Comparison of ENCODE assay signal across 8 cellular contexts in the genomic region with DNA sequence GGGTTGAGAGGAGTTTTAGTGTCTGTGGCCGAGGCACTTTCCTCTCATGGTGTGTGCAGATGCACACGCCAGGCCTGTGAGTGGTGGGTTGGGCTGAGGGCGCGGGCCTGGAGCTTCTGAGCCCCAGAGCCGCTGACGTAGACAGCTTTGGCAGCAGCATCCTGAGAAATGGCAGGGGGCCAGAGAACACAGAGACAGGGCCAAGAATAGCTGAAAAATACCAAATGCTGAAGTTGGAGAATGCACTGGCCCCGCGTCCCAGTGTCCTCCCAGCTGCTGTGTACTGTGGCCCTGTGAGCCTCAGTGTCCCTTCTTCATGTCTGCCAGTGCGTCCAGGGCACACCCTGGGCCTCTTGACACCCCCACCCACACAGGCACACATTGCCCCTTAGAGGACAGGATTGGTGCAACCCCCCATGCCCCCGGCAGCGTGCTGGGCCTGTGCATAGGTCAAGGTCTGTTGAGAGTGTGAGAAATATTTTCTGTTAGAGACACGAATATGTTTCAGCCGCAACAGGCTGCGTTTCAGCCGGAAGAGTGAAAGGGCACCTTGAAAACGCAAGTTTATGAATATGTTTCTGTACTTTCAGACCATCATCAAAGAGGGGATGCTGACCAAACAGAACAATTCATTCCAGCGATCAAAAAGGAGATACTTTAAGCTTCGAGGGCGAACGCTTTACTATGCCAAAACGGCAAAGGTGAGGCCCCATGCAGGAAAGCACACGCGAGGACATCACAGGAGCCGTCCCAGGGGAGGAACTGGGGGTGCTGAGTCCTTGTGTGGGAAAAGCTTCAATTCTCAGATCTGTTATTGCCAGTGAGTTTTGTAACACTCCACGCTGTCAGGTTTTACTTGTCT.
DNase-seq lines count a peak whose midpoint lies in the region; FAIRE-seq and TF ChIP-seq lines count a peak whose summit lies in the region.

No MANE protein-coding gene starts in this region.

- peaks cover 10% of the 10 kb centered on the region; the same call in 1 of the 2 replicates for H3K4me1 ChIP-seq in HEK293 (ENCODE audit: control insufficient read depth, insufficient read depth, low read length)

- no peak for FAIRE-seq in RCC 7860 (lab: Jason Lieb, UNC)

- H3K4me3 ChIP-seq in HEK293 (ENCODE audit: low read depth, low read length): no peak overlapping the region

- H3K9me3 ChIP-seq in HEK293 (ENCODE audit: control insufficient read depth, insufficient read depth, low read depth, low read length): no peaks in the 10 kb centered on the region

- DNase-seq in astrocyte of the hippocampus (ENCODE audit: low read depth, low spot score) (peak; percentile 99), kidney tubule cell (ENCODE audit: low spot score) (peak; percentile 53), stromal cell of bone marrow (ENCODE audit: low read depth) (peak; percentile 91), RCC 7860 (ENCODE audit: low spot score) (no peak), HuH-7.5 (ENCODE audit: low spot score) (no peak), DMS53 (lab: John Stamatoyannopoulos, UW) (no peak), DMS114 treated with DMSO at 0.1 percent for 48 hours (lab: John Stamatoyannopoulos, UW; ENCODE audit: unreplicated experiment) (no peak)

- H3K27ac ChIP-seq in HEK293 (ENCODE audit: extremely low read depth, low read depth, low read length): no peak overlapping the region; the same call in 1 of the 2 replicates

- CTCF ChIA-PET in HEK293 (lab: Yijun Ruan, JAX): interaction anchor here (0.7 to 1.5 kb wide), 2 partner anchors 47 to 55 kb away, joined by 3 read pairs; no protein-coding TSS in a partner anchor

- peaks cover 5 to 21% of the 10 kb centered on the region in 2 experiments; a peak in 2 of 3 replicates for H3K36me3 ChIP-seq in HEK293 (ENCODE audit: control insufficient read depth in 2 of 2, insufficient read depth in 1 of 2, low read length in 2 of 2)

- no peak for TF ChIP-seq CTCF in HEK293 (tag by site-specific recombination; IDR thresholded peaks at IDR 0.05)

- POLR2A ChIA-PET in HEK293 (lab: Yijun Ruan, JAX): interaction anchor here (1.0 to 1.2 kb wide), 2 partner anchors 16 to 120 kb away, joined by 3 to 7 read pairs; no protein-coding TSS in a partner anchor

TF ChIP-seq in HEK293, 187 proteins besides CTCF, POLR2A, EP300 and RAD21 (continues in another document):
- TF ChIP-seq ZFP37 (tag by site-specific recombination; IDR thresholded peaks at IDR 0.05) (no peak), ZBTB17 (tag by site-specific recombination; IDR thresholded peaks at IDR 0.05) (peak; percentile 37; the same call in 1 of the 2 replicates), ZNF394 (tag by site-specific recombination; IDR thresholded peaks at IDR 0.05; ENCODE audit: borderline replicate concordance) (no peak), ZNF629 (tag by site-specific recombination; IDR thresholded peaks at IDR 0.05) (0 out of 2 replicates have a peak, but pooled peaks have one; percentile 32), ZNF707 (tag by site-specific recombination; IDR thresholded peaks at IDR 0.05) (no peak), ZNF76 (tag by site-specific recombination; IDR thresholded peaks at IDR 0.05; ENCODE audit: borderline replicate concordance, low read depth) (no peak)
- TF ChIP-seq, protein P1, sequence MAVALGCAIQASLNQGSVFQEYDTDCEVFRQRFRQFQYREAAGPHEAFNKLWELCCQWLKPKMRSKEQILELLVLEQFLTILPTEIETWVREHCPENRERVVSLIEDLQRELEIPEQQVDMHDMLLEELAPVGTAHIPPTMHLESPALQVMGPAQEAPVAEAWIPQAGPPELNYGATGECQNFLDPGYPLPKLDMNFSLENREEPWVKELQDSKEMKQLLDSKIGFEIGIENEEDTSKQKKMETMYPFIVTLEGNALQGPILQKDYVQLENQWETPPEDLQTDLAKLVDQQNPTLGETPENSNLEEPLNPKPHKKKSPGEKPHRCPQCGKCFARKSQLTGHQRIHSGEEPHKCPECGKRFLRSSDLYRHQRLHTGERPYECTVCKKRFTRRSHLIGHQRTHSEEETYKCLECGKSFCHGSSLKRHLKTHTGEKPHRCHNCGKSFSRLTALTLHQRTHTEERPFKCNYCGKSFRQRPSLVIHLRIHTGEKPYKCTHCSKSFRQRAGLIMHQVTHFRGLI (tag by site-specific recombination; IDR thresholded peaks at IDR 0.05): peak; percentile 87
- TF ChIP-seq, protein P2, sequence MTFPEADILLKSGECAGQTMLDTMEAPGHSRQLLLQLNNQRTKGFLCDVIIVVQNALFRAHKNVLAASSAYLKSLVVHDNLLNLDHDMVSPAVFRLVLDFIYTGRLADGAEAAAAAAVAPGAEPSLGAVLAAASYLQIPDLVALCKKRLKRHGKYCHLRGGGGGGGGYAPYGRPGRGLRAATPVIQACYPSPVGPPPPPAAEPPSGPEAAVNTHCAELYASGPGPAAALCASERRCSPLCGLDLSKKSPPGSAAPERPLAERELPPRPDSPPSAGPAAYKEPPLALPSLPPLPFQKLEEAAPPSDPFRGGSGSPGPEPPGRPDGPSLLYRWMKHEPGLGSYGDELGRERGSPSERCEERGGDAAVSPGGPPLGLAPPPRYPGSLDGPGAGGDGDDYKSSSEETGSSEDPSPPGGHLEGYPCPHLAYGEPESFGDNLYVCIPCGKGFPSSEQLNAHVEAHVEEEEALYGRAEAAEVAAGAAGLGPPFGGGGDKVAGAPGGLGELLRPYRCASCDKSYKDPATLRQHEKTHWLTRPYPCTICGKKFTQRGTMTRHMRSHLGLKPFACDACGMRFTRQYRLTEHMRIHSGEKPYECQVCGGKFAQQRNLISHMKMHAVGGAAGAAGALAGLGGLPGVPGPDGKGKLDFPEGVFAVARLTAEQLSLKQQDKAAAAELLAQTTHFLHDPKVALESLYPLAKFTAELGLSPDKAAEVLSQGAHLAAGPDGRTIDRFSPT (tag by site-specific recombination; IDR thresholded peaks at IDR 0.05): no peak
- TF ChIP-seq, protein P3, sequence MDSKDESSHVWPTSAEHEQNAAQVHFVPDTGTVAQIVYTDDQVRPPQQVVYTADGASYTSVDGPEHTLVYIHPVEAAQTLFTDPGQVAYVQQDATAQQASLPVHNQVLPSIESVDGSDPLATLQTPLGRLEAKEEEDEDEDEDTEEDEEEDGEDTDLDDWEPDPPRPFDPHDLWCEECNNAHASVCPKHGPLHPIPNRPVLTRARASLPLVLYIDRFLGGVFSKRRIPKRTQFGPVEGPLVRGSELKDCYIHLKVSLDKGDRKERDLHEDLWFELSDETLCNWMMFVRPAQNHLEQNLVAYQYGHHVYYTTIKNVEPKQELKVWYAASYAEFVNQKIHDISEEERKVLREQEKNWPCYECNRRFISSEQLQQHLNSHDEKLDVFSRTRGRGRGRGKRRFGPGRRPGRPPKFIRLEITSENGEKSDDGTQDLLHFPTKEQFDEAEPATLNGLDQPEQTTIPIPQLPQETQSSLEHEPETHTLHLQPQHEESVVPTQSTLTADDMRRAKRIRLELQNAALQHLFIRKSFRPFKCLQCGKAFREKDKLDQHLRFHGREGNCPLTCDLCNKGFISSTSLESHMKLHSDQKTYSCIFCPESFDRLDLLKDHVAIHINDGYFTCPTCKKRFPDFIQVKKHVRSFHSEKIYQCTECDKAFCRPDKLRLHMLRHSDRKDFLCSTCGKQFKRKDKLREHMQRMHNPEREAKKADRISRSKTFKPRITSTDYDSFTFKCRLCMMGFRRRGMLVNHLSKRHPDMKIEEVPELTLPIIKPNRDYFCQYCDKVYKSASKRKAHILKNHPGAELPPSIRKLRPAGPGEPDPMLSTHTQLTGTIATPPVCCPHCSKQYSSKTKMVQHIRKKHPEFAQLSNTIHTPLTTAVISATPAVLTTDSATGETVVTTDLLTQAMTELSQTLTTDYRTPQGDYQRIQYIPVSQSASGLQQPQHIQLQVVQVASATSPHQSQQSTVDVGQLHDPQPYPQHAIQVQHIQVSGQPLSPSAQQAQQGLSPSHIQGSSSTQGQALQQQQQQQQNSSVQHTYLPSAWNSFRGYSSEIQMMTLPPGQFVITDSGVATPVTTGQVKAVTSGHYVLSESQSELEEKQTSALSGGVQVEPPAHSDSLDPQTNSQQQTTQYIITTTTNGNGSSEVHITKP (tag by site-specific recombination; IDR thresholded peaks at IDR 0.05): 0 out of 2 replicates have a peak, but pooled peaks have one; percentile 42
- TF ChIP-seq, protein P4, sequence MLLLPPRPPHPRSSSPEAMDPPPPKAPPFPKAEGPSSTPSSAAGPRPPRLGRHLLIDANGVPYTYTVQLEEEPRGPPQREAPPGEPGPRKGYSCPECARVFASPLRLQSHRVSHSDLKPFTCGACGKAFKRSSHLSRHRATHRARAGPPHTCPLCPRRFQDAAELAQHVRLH (tag by site-specific recombination; IDR thresholded peaks at IDR 0.05): no peak
- TF ChIP-seq, protein P5, sequence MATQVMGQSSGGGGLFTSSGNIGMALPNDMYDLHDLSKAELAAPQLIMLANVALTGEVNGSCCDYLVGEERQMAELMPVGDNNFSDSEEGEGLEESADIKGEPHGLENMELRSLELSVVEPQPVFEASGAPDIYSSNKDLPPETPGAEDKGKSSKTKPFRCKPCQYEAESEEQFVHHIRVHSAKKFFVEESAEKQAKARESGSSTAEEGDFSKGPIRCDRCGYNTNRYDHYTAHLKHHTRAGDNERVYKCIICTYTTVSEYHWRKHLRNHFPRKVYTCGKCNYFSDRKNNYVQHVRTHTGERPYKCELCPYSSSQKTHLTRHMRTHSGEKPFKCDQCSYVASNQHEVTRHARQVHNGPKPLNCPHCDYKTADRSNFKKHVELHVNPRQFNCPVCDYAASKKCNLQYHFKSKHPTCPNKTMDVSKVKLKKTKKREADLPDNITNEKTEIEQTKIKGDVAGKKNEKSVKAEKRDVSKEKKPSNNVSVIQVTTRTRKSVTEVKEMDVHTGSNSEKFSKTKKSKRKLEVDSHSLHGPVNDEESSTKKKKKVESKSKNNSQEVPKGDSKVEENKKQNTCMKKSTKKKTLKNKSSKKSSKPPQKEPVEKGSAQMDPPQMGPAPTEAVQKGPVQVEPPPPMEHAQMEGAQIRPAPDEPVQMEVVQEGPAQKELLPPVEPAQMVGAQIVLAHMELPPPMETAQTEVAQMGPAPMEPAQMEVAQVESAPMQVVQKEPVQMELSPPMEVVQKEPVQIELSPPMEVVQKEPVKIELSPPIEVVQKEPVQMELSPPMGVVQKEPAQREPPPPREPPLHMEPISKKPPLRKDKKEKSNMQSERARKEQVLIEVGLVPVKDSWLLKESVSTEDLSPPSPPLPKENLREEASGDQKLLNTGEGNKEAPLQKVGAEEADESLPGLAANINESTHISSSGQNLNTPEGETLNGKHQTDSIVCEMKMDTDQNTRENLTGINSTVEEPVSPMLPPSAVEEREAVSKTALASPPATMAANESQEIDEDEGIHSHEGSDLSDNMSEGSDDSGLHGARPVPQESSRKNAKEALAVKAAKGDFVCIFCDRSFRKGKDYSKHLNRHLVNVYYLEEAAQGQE (tag by site-specific recombination; IDR thresholded peaks at IDR 0.05): no peak

Comparison
In these comparisons a context has a peak if more than half of its experiments do, and no peak if none do; other contexts are left out.
1. DNase-seq: peak in astrocyte of the hippocampus (single experiment), kidney tubule cell (single experiment) and stromal cell of bone marrow (single experiment); none in RCC 7860 (single experiment), HuH-7.5 (single experiment), DMS53 (single experiment) and DMS114 treated with DMSO at 0.1 percent for 48 hours (single experiment).